Comparison of ENCODE assay signal across 1 cellular context in the genomic region with DNA sequence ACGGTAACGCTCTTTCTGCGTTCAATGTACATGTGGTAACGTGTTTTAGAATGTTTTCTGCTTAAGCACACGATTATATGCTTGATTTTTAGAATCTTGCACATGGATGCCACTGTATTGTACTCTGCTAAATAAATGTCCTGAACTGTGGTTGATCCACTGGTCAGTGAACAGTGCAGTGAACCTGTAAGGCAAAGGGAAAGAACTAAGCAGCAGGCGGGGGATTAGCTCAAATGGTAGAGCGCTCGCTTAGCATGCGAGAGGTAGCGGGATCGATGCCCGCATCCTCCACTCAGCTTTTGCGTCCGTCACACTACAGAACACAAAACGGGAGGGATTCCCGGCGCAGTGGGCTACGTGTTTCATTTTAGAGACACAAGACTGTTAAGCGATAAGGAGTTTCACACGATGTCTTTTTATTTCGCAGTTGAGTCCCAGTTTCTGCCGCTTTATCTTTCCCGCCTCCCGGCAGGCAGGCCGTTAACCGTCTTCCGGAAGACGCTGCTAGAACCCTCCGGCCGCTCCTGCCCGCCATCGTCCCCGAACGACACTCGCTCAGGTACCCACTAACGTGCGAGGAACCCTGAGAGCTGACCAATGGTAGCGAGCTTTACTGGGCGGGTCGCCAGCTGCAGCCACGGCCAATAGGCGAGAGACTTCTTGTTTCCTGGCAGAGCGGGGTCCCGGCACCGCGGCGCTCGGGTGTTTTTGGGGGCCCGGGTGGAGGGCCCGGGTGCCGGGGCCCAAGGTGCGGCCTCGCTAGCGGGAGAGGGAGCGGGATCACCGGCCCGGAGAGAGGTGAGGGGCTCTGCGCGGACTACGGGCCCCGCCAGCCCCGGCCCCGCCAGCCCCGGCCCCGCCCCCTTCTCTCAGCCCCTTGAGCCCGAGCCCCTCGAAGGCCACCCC.
TF ChIP-seq lines count a peak whose summit lies in the region.

A gene with protein sequence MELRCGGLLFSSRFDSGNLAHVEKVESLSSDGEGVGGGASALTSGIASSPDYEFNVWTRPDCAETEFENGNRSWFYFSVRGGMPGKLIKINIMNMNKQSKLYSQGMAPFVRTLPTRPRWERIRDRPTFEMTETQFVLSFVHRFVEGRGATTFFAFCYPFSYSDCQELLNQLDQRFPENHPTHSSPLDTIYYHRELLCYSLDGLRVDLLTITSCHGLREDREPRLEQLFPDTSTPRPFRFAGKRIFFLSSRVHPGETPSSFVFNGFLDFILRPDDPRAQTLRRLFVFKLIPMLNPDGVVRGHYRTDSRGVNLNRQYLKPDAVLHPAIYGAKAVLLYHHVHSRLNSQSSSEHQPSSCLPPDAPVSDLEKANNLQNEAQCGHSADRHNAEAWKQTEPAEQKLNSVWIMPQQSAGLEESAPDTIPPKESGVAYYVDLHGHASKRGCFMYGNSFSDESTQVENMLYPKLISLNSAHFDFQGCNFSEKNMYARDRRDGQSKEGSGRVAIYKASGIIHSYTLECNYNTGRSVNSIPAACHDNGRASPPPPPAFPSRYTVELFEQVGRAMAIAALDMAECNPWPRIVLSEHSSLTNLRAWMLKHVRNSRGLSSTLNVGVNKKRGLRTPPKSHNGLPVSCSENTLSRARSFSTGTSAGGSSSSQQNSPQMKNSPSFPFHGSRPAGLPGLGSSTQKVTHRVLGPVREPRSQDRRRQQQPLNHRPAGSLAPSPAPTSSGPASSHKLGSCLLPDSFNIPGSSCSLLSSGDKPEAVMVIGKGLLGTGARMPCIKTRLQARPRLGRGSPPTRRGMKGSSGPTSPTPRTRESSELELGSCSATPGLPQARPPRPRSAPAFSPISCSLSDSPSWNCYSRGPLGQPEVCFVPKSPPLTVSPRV (plus strand): TSS at position 673 of the 906 bp plus-strand sequence. CDS start 1,291 bp downstream, outside the sequence.

TF ChIP-seq in HepG2, 621 proteins besides CTCF, POLR2A, EP300 and RAD21 (continued from another document and continues in another):
- TF ChIP-seq, protein P1, sequence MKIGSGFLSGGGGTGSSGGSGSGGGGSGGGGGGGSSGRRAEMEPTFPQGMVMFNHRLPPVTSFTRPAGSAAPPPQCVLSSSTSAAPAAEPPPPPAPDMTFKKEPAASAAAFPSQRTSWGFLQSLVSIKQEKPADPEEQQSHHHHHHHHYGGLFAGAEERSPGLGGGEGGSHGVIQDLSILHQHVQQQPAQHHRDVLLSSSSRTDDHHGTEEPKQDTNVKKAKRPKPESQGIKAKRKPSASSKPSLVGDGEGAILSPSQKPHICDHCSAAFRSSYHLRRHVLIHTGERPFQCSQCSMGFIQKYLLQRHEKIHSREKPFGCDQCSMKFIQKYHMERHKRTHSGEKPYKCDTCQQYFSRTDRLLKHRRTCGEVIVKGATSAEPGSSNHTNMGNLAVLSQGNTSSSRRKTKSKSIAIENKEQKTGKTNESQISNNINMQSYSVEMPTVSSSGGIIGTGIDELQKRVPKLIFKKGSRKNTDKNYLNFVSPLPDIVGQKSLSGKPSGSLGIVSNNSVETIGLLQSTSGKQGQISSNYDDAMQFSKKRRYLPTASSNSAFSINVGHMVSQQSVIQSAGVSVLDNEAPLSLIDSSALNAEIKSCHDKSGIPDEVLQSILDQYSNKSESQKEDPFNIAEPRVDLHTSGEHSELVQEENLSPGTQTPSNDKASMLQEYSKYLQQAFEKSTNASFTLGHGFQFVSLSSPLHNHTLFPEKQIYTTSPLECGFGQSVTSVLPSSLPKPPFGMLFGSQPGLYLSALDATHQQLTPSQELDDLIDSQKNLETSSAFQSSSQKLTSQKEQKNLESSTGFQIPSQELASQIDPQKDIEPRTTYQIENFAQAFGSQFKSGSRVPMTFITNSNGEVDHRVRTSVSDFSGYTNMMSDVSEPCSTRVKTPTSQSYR (CRISPR knock-in tag; IDR thresholded peaks at IDR 0.05; ENCODE audit: borderline replicate concordance): no peak; the same call in 1 of the 2 replicates
- TF ChIP-seq, protein P2, sequence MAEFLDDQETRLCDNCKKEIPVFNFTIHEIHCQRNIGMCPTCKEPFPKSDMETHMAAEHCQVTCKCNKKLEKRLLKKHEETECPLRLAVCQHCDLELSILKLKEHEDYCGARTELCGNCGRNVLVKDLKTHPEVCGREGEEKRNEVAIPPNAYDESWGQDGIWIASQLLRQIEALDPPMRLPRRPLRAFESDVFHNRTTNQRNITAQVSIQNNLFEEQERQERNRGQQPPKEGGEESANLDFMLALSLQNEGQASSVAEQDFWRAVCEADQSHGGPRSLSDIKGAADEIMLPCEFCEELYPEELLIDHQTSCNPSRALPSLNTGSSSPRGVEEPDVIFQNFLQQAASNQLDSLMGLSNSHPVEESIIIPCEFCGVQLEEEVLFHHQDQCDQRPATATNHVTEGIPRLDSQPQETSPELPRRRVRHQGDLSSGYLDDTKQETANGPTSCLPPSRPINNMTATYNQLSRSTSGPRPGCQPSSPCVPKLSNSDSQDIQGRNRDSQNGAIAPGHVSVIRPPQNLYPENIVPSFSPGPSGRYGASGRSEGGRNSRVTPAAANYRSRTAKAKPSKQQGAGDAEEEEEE (CRISPR knock-in tag; IDR thresholded peaks at IDR 0.05; ENCODE audit: borderline replicate concordance): no peak
- peak; percentile 89 for TF ChIP-seq ETV5 (CRISPR knock-in tag; IDR thresholded peaks at IDR 0.05; ENCODE audit: borderline replicate concordance)
- TF ChIP-seq, protein P3, sequence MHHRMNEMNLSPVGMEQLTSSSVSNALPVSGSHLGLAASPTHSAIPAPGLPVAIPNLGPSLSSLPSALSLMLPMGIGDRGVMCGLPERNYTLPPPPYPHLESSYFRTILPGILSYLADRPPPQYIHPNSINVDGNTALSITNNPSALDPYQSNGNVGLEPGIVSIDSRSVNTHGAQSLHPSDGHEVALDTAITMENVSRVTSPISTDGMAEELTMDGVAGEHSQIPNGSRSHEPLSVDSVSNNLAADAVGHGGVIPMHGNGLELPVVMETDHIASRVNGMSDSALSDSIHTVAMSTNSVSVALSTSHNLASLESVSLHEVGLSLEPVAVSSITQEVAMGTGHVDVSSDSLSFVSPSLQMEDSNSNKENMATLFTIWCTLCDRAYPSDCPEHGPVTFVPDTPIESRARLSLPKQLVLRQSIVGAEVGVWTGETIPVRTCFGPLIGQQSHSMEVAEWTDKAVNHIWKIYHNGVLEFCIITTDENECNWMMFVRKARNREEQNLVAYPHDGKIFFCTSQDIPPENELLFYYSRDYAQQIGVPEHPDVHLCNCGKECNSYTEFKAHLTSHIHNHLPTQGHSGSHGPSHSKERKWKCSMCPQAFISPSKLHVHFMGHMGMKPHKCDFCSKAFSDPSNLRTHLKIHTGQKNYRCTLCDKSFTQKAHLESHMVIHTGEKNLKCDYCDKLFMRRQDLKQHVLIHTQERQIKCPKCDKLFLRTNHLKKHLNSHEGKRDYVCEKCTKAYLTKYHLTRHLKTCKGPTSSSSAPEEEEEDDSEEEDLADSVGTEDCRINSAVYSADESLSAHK (CRISPR knock-in tag; IDR thresholded peaks at IDR 0.05; ENCODE audit: borderline replicate concordance): peak; percentile 89
- TF ChIP-seq HNRNPL (IDR thresholded peaks at IDR 0.05; ENCODE audit: low read depth, low read length): 0 out of 2 replicates have a peak, but pooled peaks have one; percentile 36
- TF ChIP-seq SALL2 (CRISPR knock-in tag; IDR thresholded peaks at IDR 0.05): peak; percentile 90
- peak; percentile 87; the same call in 1 of the 2 replicates for TF ChIP-seq ZNF607 (CRISPR knock-in tag; IDR thresholded peaks at IDR 0.05; ENCODE audit: borderline replicate concordance)
- TF ChIP-seq SKI (IDR thresholded peaks at IDR 0.05; ENCODE audit: partially characterized antibody): no peak
- peak; percentile 56 for TF ChIP-seq TEAD3 (CRISPR knock-in tag; optimal IDR thresholded peaks at IDR 0.05; ENCODE audit: borderline replicate concordance)
- TF ChIP-seq ZNF577 (CRISPR knock-in tag; IDR thresholded peaks at IDR 0.05; ENCODE audit: borderline replicate concordance, low read depth): no peak
- peak; percentile 48; the same call in 1 of the 2 replicates for TF ChIP-seq ZNF720 (CRISPR knock-in tag; IDR thresholded peaks at IDR 0.05)
- TF ChIP-seq, protein P4, sequence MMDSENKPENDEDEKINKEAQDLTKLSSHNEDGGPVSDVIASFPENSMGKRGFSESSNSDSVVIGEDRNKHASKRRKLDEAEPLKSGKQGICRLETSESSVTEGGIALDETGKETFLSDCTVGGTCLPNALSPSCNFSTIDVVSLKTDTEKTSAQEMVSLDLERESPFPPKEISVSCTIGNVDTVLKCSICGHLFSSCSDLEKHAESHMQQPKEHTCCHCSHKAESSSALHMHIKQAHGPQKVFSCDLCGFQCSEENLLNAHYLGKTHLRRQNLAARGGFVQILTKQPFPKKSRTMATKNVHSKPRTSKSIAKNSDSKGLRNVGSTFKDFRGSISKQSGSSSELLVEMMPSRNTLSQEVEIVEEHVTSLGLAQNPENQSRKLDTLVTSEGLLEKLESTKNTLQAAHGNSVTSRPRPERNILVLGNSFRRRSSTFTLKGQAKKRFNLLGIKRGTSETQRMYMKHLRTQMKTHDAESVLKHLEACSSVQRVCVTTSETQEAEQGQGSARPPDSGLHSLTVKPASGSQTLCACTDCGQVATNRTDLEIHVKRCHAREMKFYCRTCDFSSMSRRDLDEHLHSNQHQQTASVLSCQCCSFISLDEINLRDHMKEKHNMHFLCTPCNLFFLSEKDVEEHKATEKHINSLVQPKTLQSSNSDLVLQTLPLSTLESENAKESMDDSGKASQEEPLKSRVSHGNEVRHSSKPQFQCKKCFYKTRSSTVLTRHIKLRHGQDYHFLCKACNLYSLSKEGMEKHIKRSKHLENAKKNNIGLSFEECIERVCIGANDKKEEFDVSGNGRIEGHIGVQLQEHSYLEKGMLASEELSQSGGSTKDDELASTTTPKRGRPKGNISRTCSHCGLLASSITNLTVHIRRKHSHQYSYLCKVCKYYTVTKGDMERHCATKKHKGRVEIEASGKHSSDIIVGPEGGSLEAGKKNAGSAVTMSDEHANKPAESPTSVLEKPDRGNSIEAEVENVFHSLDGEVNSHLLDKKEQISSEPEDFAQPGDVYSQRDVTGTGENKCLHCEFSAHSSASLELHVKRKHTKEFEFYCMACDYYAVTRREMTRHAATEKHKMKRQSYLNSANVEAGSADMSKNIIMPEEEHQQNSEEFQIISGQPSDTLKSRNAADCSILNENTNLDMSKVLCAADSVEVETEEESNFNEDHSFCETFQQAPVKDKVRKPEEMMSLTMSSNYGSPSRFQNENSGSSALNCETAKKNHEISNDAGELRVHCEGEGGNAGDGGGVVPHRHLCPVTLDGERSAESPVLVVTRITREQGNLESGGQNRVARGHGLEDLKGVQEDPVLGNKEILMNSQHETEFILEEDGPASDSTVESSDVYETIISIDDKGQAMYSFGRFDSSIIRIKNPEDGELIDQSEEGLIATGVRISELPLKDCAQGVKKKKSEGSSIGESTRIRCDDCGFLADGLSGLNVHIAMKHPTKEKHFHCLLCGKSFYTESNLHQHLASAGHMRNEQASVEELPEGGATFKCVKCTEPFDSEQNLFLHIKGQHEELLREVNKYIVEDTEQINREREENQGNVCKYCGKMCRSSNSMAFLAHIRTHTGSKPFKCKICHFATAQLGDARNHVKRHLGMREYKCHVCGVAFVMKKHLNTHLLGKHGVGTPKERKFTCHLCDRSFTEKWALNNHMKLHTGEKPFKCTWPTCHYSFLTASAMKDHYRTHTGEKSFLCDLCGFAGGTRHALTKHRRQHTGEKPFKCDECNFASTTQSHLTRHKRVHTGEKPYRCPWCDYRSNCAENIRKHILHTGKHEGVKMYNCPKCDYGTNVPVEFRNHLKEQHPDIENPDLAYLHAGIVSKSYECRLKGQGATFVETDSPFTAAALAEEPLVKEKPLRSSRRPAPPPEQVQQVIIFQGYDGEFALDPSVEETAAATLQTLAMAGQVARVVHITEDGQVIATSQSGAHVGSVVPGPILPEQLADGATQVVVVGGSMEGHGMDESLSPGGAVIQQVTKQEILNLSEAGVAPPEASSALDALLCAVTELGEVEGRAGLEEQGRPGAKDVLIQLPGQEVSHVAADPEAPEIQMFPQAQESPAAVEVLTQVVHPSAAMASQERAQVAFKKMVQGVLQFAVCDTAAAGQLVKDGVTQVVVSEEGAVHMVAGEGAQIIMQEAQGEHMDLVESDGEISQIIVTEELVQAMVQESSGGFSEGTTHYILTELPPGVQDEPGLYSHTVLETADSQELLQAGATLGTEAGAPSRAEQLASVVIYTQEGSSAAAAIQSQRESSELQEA (CRISPR knock-in tag; IDR thresholded peaks at IDR 0.05; ENCODE audit: not compliant biosample characterization): peak; percentile 96
- TF ChIP-seq HCFC1 (IDR thresholded peaks at IDR 0.05; ENCODE audit: low read depth, low read length): peak; percentile 43; the same call in 1 of the 2 replicates
- TF ChIP-seq ZMYM3 (CRISPR knock-in tag; IDR thresholded peaks at IDR 0.05): no peak; the same call in 1 of the 2 replicates
- TF ChIP-seq ZNF7 (CRISPR knock-in tag; IDR thresholded peaks at IDR 0.05): no peak
- TF ChIP-seq, protein P5, sequence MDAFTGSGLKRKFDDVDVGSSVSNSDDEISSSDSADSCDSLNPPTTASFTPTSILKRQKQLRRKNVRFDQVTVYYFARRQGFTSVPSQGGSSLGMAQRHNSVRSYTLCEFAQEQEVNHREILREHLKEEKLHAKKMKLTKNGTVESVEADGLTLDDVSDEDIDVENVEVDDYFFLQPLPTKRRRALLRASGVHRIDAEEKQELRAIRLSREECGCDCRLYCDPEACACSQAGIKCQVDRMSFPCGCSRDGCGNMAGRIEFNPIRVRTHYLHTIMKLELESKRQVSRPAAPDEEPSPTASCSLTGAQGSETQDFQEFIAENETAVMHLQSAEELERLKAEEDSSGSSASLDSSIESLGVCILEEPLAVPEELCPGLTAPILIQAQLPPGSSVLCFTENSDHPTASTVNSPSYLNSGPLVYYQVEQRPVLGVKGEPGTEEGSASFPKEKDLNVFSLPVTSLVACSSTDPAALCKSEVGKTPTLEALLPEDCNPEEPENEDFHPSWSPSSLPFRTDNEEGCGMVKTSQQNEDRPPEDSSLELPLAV (CRISPR knock-in tag; conservative IDR thresholded peaks at IDR 0.05; ENCODE audit: low read depth): peak; percentile 87; the same call in 1 of the 2 replicates
- TF ChIP-seq ZNF674 (CRISPR knock-in tag; IDR thresholded peaks at IDR 0.05; ENCODE audit: low read depth): 0 out of 2 replicates have a peak, but pooled peaks have one; percentile 33
- TF ChIP-seq ZNF572 (CRISPR knock-in tag; IDR thresholded peaks at IDR 0.05): 0 out of 2 replicates have a peak, but pooled peaks have one; percentile 21
- TF ChIP-seq, protein P6, sequence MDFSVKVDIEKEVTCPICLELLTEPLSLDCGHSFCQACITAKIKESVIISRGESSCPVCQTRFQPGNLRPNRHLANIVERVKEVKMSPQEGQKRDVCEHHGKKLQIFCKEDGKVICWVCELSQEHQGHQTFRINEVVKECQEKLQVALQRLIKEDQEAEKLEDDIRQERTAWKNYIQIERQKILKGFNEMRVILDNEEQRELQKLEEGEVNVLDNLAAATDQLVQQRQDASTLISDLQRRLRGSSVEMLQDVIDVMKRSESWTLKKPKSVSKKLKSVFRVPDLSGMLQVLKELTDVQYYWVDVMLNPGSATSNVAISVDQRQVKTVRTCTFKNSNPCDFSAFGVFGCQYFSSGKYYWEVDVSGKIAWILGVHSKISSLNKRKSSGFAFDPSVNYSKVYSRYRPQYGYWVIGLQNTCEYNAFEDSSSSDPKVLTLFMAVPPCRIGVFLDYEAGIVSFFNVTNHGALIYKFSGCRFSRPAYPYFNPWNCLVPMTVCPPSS (IDR thresholded peaks at IDR 0.05): no peak
- TF ChIP-seq, protein P7, sequence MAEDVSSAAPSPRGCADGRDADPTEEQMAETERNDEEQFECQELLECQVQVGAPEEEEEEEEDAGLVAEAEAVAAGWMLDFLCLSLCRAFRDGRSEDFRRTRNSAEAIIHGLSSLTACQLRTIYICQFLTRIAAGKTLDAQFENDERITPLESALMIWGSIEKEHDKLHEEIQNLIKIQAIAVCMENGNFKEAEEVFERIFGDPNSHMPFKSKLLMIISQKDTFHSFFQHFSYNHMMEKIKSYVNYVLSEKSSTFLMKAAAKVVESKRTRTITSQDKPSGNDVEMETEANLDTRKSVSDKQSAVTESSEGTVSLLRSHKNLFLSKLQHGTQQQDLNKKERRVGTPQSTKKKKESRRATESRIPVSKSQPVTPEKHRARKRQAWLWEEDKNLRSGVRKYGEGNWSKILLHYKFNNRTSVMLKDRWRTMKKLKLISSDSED (CRISPR knock-in tag; IDR thresholded peaks at IDR 0.05): no peak
